Comparison of ENCODE assay signal across 8 cellular contexts in genomic region chr1:93061895-93062792, GRCh38. TPM values are rescaled to one million over a fixed set of nuclear protein-coding genes. Genes with fewer than 3 reads are reported as not detected.
DNase-seq lines count a peak whose midpoint lies in the region; ATAC-seq and TF ChIP-seq lines count a peak whose summit lies in the region.

No MANE protein-coding gene starts in this region.

- no peaks in the 10 kb centered on the region for H3K9me3 ChIP-seq in OCI-LY7 (ENCODE audit: low read length)
- H3K9me3 ChIP-seq in uterus = no peaks in the 10 kb centered on the region

- H3K4me3 Mint-ChIP-seq in activated naive CD8-positive, alpha-beta T cell treated with anti-CD3 and anti-CD28 coated beads, Interleukin-2, amount 50 U/mL, for 24 hours = no peak overlapping the region

- peaks cover 10% of the 10 kb centered on the region for H3K27me3 Mint-ChIP-seq in activated naive CD8-positive, alpha-beta T cell treated with anti-CD3 and anti-CD28 coated beads, Interleukin-2, amount 50 U/mL, for 24 hours

- no peaks in the 10 kb centered on the region for H3K79me2 ChIP-seq in OCI-LY7 (ENCODE audit: insufficient read depth, low read depth, low read length)

- POLR2A ChIA-PET in AG04449 (lab: Yijun Ruan, JAX) (no interaction called here), OCI-LY7 (lab: Charles Lee) (interaction anchor here (0.6 to 9.2 kb wide), 18 partner anchors 8 to 207 kb away, joined by 3 to 116 read pairs (median 4); no protein-coding TSS in a partner anchor)

- H3K27me3 ChIP-seq in uterus = no peaks in the 10 kb centered on the region

- H4K20me1 ChIP-seq in OCI-LY7 (ENCODE audit: insufficient read depth, low read length) = no peaks in the 10 kb centered on the region

- no peak for TF ChIP-seq POLR2A in uterus (IDR thresholded peaks at IDR 0.05)

- peak; percentile 68 for ATAC-seq in HG03432 (IDR thresholded peaks at IDR 0.05; ENCODE audit: unreplicated experiment)
- ATAC-seq in activated naive CD8-positive, alpha-beta T cell treated with anti-CD3 and anti-CD28 coated beads, Interleukin-2, amount 50 U/mL, for 24 hours = peak; percentile 77
- peak; percentile 86 for ATAC-seq in stimulated activated naive CD8-positive, alpha-beta T cell treated with anti-CD3 and anti-CD28 coated beads, Interleukin-15, Interleukin-2, amounts not matched to agents 100 U/mL and 50 U/mL, for 24 hours

- H3K27ac ChIP-seq in OCI-LY7 (ENCODE audit: low read depth, low read length, poor library complexity, severe bottlenecking) (peak overlapping the region; percentile 44), uterus (no peak overlapping the region)

- H2AFZ ChIP-seq in OCI-LY7 (ENCODE audit: low read length) = peak overlapping the region; percentile 47; the same call in 1 of the 2 replicates

- no peaks in the 10 kb centered on the region for H3K36me3 ChIP-seq in OCI-LY7 (ENCODE audit: insufficient read depth, low read length)
- H3K36me3 ChIP-seq in uterus = no peaks in the 10 kb centered on the region

- no TSS peak for BruUV-seq in OCI-LY7 (replicated peaks; lab: Mats Ljungman, UMichigan)

- H3K9me3 Mint-ChIP-seq in activated naive CD8-positive, alpha-beta T cell treated with anti-CD3 and anti-CD28 coated beads, Interleukin-2, amount 50 U/mL, for 24 hours = no peaks in the 10 kb centered on the region

- H3K9me2 ChIP-seq in OCI-LY7 (ENCODE audit: insufficient read depth, low read length) = no peaks in the 10 kb centered on the region

- H3K4me1 Mint-ChIP-seq in activated naive CD8-positive, alpha-beta T cell treated with anti-CD3 and anti-CD28 coated beads, Interleukin-2, amount 50 U/mL, for 24 hours = no peaks in the 10 kb centered on the region

- peak; percentile 26 for TF ChIP-seq CTCF in AG04449 (IDR thresholded peaks at IDR 0.05; ENCODE audit: insufficient read depth, low read length, missing control alignments)
- peak; percentile 63 for TF ChIP-seq CTCF in GM12865 (IDR thresholded peaks at IDR 0.05; ENCODE audit: insufficient read depth, low read depth, low read length, missing control alignments)
- TF ChIP-seq CTCF in OCI-LY7 (conservative IDR thresholded peaks at IDR 0.05; ENCODE audit: low read length) = peak; percentile 99
- TF ChIP-seq CTCF in uterus (IDR thresholded peaks at IDR 0.05) = no peak

- DNase-seq in AG04449 (ENCODE audit: low read depth, low spot score) = no peak
- DNase-seq in GM12865 (ENCODE audit: low read depth) = peak; percentile 68
- peak; percentile 86 for DNase-seq in OCI-LY7 (ENCODE audit: low spot score)
- DNase-seq in activated naive CD8-positive, alpha-beta T cell treated with anti-CD3 and anti-CD28 coated beads, Interleukin-2, amount 50 U/mL, for 24 hours = peak; percentile 24
- DNase-seq in islet precursor cell = peak; percentile 65
- peak; percentile 27 for DNase-seq in stimulated activated naive CD8-positive, alpha-beta T cell treated with anti-CD3 and anti-CD28 coated beads, Interleukin-15, Interleukin-2, amounts not matched to agents 100 U/mL and 50 U/mL, for 24 hours
- DNase-seq in uterus = no peak

- H3K4me1 ChIP-seq in OCI-LY7 (ENCODE audit: insufficient read depth, low read length, poor library complexity, severe bottlenecking) (peaks cover 28% of the 10 kb centered on the region), uterus (no peaks in the 10 kb centered on the region)

- H3K4me3 ChIP-seq in AG04449 (ENCODE audit: low read depth, low read length) (no peak overlapping the region), GM12865 (ENCODE audit: low read depth, low read length) (no peak overlapping the region), OCI-LY7 (ENCODE audit: low read depth, low read length, poor library complexity, severe bottlenecking) (no peak overlapping the region), uterus (no peak overlapping the region)

- H3K27ac Mint-ChIP-seq in activated naive CD8-positive, alpha-beta T cell treated with anti-CD3 and anti-CD28 coated beads, Interleukin-2, amount 50 U/mL, for 24 hours = no peak overlapping the region

- intact Hi-C loops in OCI-LY7 (cut with micrococcal nuclease; ENCODE audit: unreplicated experiment) (loop anchor here (1.0 kb wide), 4 partner anchors 41 to 203 kb away; no protein-coding TSS in a partner anchor), uterus (cut with DNase I; ENCODE audit: low total_unique reads) (no loop called here)

- no peaks in the 10 kb centered on the region for H3K36me3 Mint-ChIP-seq in activated naive CD8-positive, alpha-beta T cell treated with anti-CD3 and anti-CD28 coated beads, Interleukin-2, amount 50 U/mL, for 24 hours (ENCODE audit: low read depth)

- H3K4me2 ChIP-seq in OCI-LY7 (ENCODE audit: low read length) = peak overlapping the region; percentile 21

- CTCF ChIA-PET in AG04449 (lab: Yijun Ruan, JAX) (interaction anchor here (0.6 to 3.5 kb wide), 17 partner anchors 11 to 242 kb away, joined by 3 to 33 read pairs (median 4); partner anchors contain the start of gene DIPK1A), OCI-LY7 (lab: Charles Lee; ENCODE audit: unreplicated experiment) (interaction anchor here (0.9 to 3.4 kb wide), 14 partner anchors 14 to 203 kb away, joined by 3 to 40 read pairs (median 3); no protein-coding TSS in a partner anchor)

RNA-seq across cellular contexts. Expression of gene MTF2, which starts 16.9 kb away (rescaled TPM):
- 48.1 and 51.7 TPM in 2 replicates for total RNA-seq in OCI-LY7 (2014; rRNA removed; shearing (Covaris generic))
- 112 and 120 TPM in 2 replicates for total RNA-seq in OCI-LY7 (2022)
- total RNA-seq in uterus = 10 to 100 TPM; 29.1 to 70.9 (median 31.8) TPM

Comparison
In these comparisons a context has a peak if more than half of its experiments do, and no peak if none do; other contexts are left out.
1. DNase-seq: peak in GM12865 (single experiment), OCI-LY7 (single experiment), activated naive CD8-positive, alpha-beta T cell treated with anti-CD3 and anti-CD28 coated beads, Interleukin-2, amount 50 U/mL, for 24 hours (single experiment), islet precursor cell (single experiment) and stimulated activated naive CD8-positive, alpha-beta T cell treated with anti-CD3 and anti-CD28 coated beads, Interleukin-15, Interleukin-2, amounts not matched to agents 100 U/mL and 50 U/mL, for 24 hours (single experiment); none in AG04449 (single experiment) and uterus (0 of 2).
2. CTCF ChIP-seq: peak in AG04449 (single experiment), GM12865 (single experiment) and OCI-LY7 (single experiment); none in uterus (0 of 4).
3. Peak in every context shown above with its lines, with median percentiles within 50 percentile points of each other: ATAC-seq.